In the genomic region with DNA sequence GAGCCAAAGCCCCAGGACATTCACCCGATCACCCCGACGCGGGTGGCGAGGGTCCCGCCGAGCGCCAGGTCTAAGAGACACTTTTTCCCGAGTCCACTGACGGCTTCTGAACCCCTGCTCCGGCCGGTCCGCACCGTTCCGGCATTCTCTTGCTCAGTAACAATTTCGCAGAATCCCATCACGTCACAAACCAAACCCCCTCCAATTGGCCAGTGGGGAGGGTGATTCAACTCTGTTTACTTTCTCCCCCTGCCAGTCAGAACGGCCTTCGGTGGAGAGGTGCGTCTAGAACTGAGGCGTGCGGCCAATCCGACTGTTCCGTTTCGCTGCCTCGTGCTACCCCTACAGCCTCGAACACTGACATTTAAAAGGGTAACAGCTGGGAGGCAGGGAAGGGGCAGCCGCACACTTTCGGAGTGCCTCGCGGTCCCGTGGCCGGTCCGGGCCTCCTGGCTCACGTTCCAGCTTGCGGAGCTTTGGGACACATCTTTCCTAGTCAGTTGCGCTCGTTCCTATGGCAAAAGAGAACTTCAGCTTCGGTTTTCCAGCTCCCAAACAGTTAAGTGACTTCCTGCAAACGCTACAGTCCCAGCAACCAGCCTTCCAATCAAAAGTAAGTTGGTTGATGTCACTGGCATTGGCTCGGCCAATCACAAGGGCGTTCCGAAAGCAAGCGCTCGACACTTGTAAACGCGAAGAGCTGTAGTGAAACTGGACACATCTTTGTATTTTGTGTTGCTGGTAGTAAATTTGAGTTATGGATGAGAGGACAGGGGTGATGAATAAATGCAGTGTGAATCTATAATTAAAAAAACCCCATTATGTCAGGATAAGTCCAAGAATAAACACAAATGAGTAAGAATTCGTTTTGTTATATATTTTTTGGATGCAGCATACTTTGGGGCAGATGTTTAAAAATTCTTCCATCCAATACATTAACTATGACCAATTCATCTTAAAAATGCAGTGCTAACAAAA, we compare ENCODE assay signal across 8 cellular contexts. TPM values are rescaled to one million over a fixed set of nuclear protein-coding genes. Genes with fewer than 3 reads are reported as not detected.
DNase-seq lines count a peak whose midpoint lies in the region; ATAC-seq and TF ChIP-seq lines count a peak whose summit lies in the region.

KLF9 (minus strand) TSS at position 860 of the 978 bp plus-strand sequence. CDS start 1,294 bp downstream, outside the sequence.

- H3K9me3 ChIP-seq in DOHH2 (ENCODE audit: control insufficient read depth, insufficient read depth, low read length): no peaks in the 10 kb centered on the region
- no peaks in the 10 kb centered on the region for H3K9me3 ChIP-seq in Karpas-422 (ENCODE audit: low read length)

- no peaks in the 10 kb centered on the region for H3K36me3 Mint-ChIP-seq in natural killer cell treated with Interleukin-12 subunit alpha and Interleukin-12 subunit beta and Interleukin-15 and Interleukin-18, amount 100 ng/mL, for 72 hours

- H3K27ac Mint-ChIP-seq in natural killer cell treated with Interleukin-12 subunit alpha and Interleukin-12 subunit beta and Interleukin-15 and Interleukin-18, amount 100 ng/mL, for 72 hours: peak within 1 kb of the TSS; percentile 96 to 99

- no peaks in the 10 kb centered on the region for H3K9me3 Mint-ChIP-seq in natural killer cell treated with Interleukin-12 subunit alpha and Interleukin-12 subunit beta and Interleukin-15 and Interleukin-18, amount 100 ng/mL, for 72 hours

- H4K20me1 ChIP-seq in DOHH2 (ENCODE audit: control insufficient read depth, insufficient read depth, low read depth, low read length): no peaks in the 10 kb centered on the region
- H4K20me1 ChIP-seq in Karpas-422 (ENCODE audit: insufficient read depth, low read depth, low read length): no peaks in the 10 kb centered on the region

- TF ChIP-seq CTCF in DOHH2 (IDR thresholded peaks at IDR 0.05; ENCODE audit: low read depth, low read length, poor library complexity, severe bottlenecking): no peak

- H3K4me3 Mint-ChIP-seq in natural killer cell treated with Interleukin-12 subunit alpha and Interleukin-12 subunit beta and Interleukin-15 and Interleukin-18, amount 100 ng/mL, for 72 hours: peak within 1 kb of the TSS; percentile 98

- peak; percentile 80 for DNase-seq in Karpas-422
- peak; percentile 64 for DNase-seq in SHP77 treated with DMSO at 0.1 percent for 48 hours (lab: John Stamatoyannopoulos, UW)
- DNase-seq in activated effector memory CD4-positive, alpha-beta T cell treated with Interleukin-2 at 50 U/mL for 16 hours: peak; percentile 88
- DNase-seq in fibroblast of peridontal ligament (ENCODE audit: extremely low read depth): peak; percentile 99
- peak; percentile 93 for DNase-seq in natural killer cell treated with Interleukin-12 subunit alpha and Interleukin-12 subunit beta and Interleukin-15 and Interleukin-18, amount 100 ng/mL, for 72 hours (ENCODE audit: low spot score)
- DNase-seq in stimulated activated naive CD4-positive, alpha-beta T cell treated with Interleukin-2 at 50 U/mL for 16 hours (lab: John Stamatoyannopoulos, UW): peak; percentile 91

- H3K36me3 ChIP-seq in DOHH2 (ENCODE audit: control insufficient read depth, low read length) (no peaks in the 10 kb centered on the region), Karpas-422 (ENCODE audit: insufficient read depth, low read length) (no peaks in the 10 kb centered on the region)

- peak within 1 kb of the TSS; percentile 65; the same call in 1 of the 2 replicates for H2AFZ ChIP-seq in Karpas-422 (ENCODE audit: low read length)

- H3K4me2 ChIP-seq in DOHH2 (ENCODE audit: low read length): peak within 1 kb of the TSS; percentile 78
- peak within 1 kb of the TSS; percentile 38 for H3K4me2 ChIP-seq in Karpas-422 (ENCODE audit: low read depth, low read length, poor library complexity, severe bottlenecking)

- peaks cover 16% of the 10 kb centered on the region for H3F3A ChIP-seq in DOHH2 (ENCODE audit: control insufficient read depth, insufficient read depth)

- H3K27ac ChIP-seq in DOHH2 (ENCODE audit: low read depth, low read length): peak within 1 kb of the TSS; percentile 47
- H3K27ac ChIP-seq in Karpas-422 (ENCODE audit: low read length): no peak within 1 kb of the TSS

- H3K4me1 Mint-ChIP-seq in natural killer cell treated with Interleukin-12 subunit alpha and Interleukin-12 subunit beta and Interleukin-15 and Interleukin-18, amount 100 ng/mL, for 72 hours (ENCODE audit: low read depth in 2 of 2): peaks cover 37 to 50% of the 10 kb centered on the region in 2 donors

- H3K9ac ChIP-seq in Karpas-422 (ENCODE audit: low read length): peak within 1 kb of the TSS; percentile 39

- no peaks in the 10 kb centered on the region for H3K79me2 ChIP-seq in DOHH2 (ENCODE audit: control insufficient read depth, low read length)
- no peaks in the 10 kb centered on the region for H3K79me2 ChIP-seq in Karpas-422 (ENCODE audit: low read length)

- H3K9me2 ChIP-seq in DOHH2 (replicated peaks; ENCODE audit: control insufficient read depth, low read length) (no peaks in the 10 kb centered on the region), Karpas-422 (replicated peaks; ENCODE audit: insufficient read depth, low read length) (no peaks in the 10 kb centered on the region)

- no peaks in the 10 kb centered on the region for H3K27me3 Mint-ChIP-seq in natural killer cell treated with Interleukin-12 subunit alpha and Interleukin-12 subunit beta and Interleukin-15 and Interleukin-18, amount 100 ng/mL, for 72 hours

- H3K4me3 ChIP-seq in DOHH2 (ENCODE audit: low read length): peak within 1 kb of the TSS; percentile 79
- H3K4me3 ChIP-seq in Karpas-422 (ENCODE audit: low read length): peak within 1 kb of the TSS; percentile 48; the same call in 1 of the 2 replicates

- H3K27me3 ChIP-seq in DOHH2 (ENCODE audit: control insufficient read depth, low read length): peaks cover 16% of the 10 kb centered on the region
- no peaks in the 10 kb centered on the region for H3K27me3 ChIP-seq in Karpas-422 (ENCODE audit: low read length)

- H3K4me1 ChIP-seq in DOHH2 (ENCODE audit: control insufficient read depth, low read length) (peaks cover 44% of the 10 kb centered on the region), Karpas-422 (ENCODE audit: low read length) (peaks cover 16% of the 10 kb centered on the region)

- ATAC-seq in GM21825 (IDR thresholded peaks at IDR 0.05; ENCODE audit: unreplicated experiment): peak; percentile 63
- peak; percentile 92 to 93 for ATAC-seq in natural killer cell treated with Interleukin-12 subunit alpha and Interleukin-12 subunit beta and Interleukin-15 and Interleukin-18, amount 100 ng/mL, for 72 hours

RNA-seq across cellular contexts. Expression of gene KLF9, which starts in this region (rescaled TPM):
- total RNA-seq in Karpas-422 (2014; rRNA removed; shearing (Covaris generic); ENCODE audit: low replicate concordance): 0.04 TPM in 1 of 2 replicates, not detected in the other
- total RNA-seq in natural killer cell treated with Interleukin-12 subunit alpha and Interleukin-12 subunit beta and Interleukin-15 and Interleukin-18, amount 100 ng/mL, for 72 hours: 1 to 10 TPM; 3.3 to 4.0 TPM

Comparison
In these comparisons a context has a peak if more than half of its experiments do, and no peak if none do; other contexts are left out.
1. Peak in DNase-seq, H3K4me3 ChIP-seq, H3K9ac ChIP-seq and H3K4me2 ChIP-seq in Karpas-422; RNA of the gene not detected or under 1 TPM.